Comparison of ENCODE assay signal across 18 cellular contexts in genomic region chr5:14081791-14082190, GRCh38.
A peak's percentile ranks its signal among the peaks of the same experiment; 100 is the strongest.
DNase-seq lines count a peak whose midpoint lies in the region; ATAC-seq, FAIRE-seq and TF ChIP-seq lines count a peak whose summit lies in the region.
"Had no signal": no experiment of that assay in that cellular context is flagged by ENCODE, and none has a peak within 500 bp of the region (broad histone marks: within the 10 kb centered on the region; RNA-seq: fewer than 3 reads in every experiment).

No MANE protein-coding gene starts in this region.

- no peaks in the 10 kb centered on the region for H3K4me1 ChIP-seq in K562 (replicated peaks in 1 of 2; ENCODE audit: control insufficient read depth in 2 of 2, insufficient read depth in 2 of 2, low read length in 2 of 2)
- H3K4me1 ChIP-seq: Caco-2 had no signal

- H3K27ac ChIP-seq in K562 (ENCODE audit: extremely low read depth, low read depth, low read length), result no peak overlapping the region

- ATAC-seq in K562, result no peak
- ATAC-seq: GM12878, GM23338 had no signal

- H3K27me3 Mint-ChIP-seq in nephron progenitor cell (ENCODE audit: low read depth, poor library complexity), result peaks cover 8% of the 10 kb centered on the region

- TF ChIP-seq RAD21 in Ishikawa (IDR thresholded peaks at IDR 0.05; ENCODE audit: low read depth) (no peak), K562 (CRISPR knock-in tag; conservative IDR thresholded peaks at IDR 0.05 in 1 of 2, IDR thresholded peaks at IDR 0.05 in 1 of 2) (no peak)

- H3K9ac ChIP-seq in K562 (ENCODE audit: insufficient read depth in 1 of 2, low read depth in 2 of 2, low read length in 2 of 2), result no peak overlapping the region

- in situ Hi-C loops in K562 (cut with MboI), result no loop called here

- H3K4me2 ChIP-seq in K562 (ENCODE audit: insufficient read depth, low read length), result no peak overlapping the region
- H3K4me2 ChIP-seq: GM23338 had no signal

- no TSS peak for BruUV-seq in K562 (replicated peaks; lab: Mats Ljungman, UMichigan)

- H3K9me3 Mint-ChIP-seq in nephron progenitor cell, result no peaks in the 10 kb centered on the region
- H3K9me3 Mint-ChIP-seq: GM23338 had no signal

- no peak for TF ChIP-seq EP300 in Ishikawa (IDR thresholded peaks at IDR 0.05; ENCODE audit: borderline replicate concordance)
- TF ChIP-seq EP300 in K562 (IDR thresholded peaks at IDR 0.05; ENCODE audit: low read length), result no peak

- H3K4me3 Mint-ChIP-seq in nephron progenitor cell, result no peak overlapping the region
- H3K4me3 Mint-ChIP-seq: CD14-positive monocyte, GM23338 had no signal

- H3K79me2 ChIP-seq in K562 (ENCODE audit: control insufficient read depth, insufficient read depth, low read length), result no peaks in the 10 kb centered on the region

- POLR2A ChIA-PET in K562 (lab: Yijun Ruan, JAX), result no interaction called here

- no peak for TF ChIP-seq CTCF in AG10803 (conservative IDR thresholded peaks at IDR 0.05; ENCODE audit: low read length)
- TF ChIP-seq CTCF in K562 (IDR thresholded peaks at IDR 0.05 in 2 of 3, conservative IDR thresholded peaks at IDR 0.05 in 1 of 3; ENCODE audit: insufficient read depth in 2 of 3, low read depth in 1 of 3, low read length in 3 of 3), result no peak
- no peak for TF ChIP-seq CTCF in fibroblast of pulmonary artery (IDR thresholded peaks at IDR 0.05; ENCODE audit: low read length, missing control alignments)
- no peak for TF ChIP-seq CTCF in nephron progenitor cell (IDR thresholded peaks at IDR 0.05)

- H2AFZ ChIP-seq in K562 (ENCODE audit: low read depth, low read length), result no peak overlapping the region
- H2AFZ ChIP-seq: GM23338 had no signal

- no peak for FAIRE-seq in K562 (lab: Jason Lieb, UNC)
- FAIRE-seq: GM12878, GM18507, RCC 7860 had no signal

- no peaks in the 10 kb centered on the region for H3K9me3 ChIP-seq in K562 (replicated peaks; ENCODE audit: control insufficient read depth, insufficient read depth, low read depth, low read length)
- H3K9me3 ChIP-seq: Caco-2 had no signal

- H3K27ac Mint-ChIP-seq in nephron progenitor cell, result no peak overlapping the region
- H3K27ac Mint-ChIP-seq: CD14-positive monocyte, GM23338 had no signal

- no peaks in the 10 kb centered on the region for H3K9me1 ChIP-seq in K562 (ENCODE audit: control insufficient read depth, insufficient read depth, low read length)

- DNase-seq in AG10803 (ENCODE audit: low read depth) (peak; percentile 41), K562 (ENCODE audit: extremely low read depth in 1 of 4, low spot score in 3 of 4) (no peak), fibroblast of pulmonary artery (ENCODE audit: low read depth) (peak; percentile 60), C1 segment of cervical spinal cord (lab: John Stamatoyannopoulos, UW) (no peak), SK-N-DZ (ENCODE audit: low spot score) (no peak), nephron progenitor cell (no peak), NCI-H345 treated with DMSO at 0.1 percent for 48 hours (lab: John Stamatoyannopoulos, UW; ENCODE audit: unreplicated experiment) (no peak)
- DNase-seq: Caco-2, NCI-H1048, NCI-H345, NCI-H69, SIG-M5 had no signal

- 0% methylated on average over 1 of the region's 1 CpG for WGBS in K562 (ENCODE audit: insufficient coverage, low coverage, missing lambda C conversion rate)

- TF ChIP-seq POLR2A in K562 (conservative IDR thresholded peaks at IDR 0.05), result no peak

- no peaks in the 10 kb centered on the region for H3K36me3 Mint-ChIP-seq in nephron progenitor cell (ENCODE audit: low read depth)
- H3K36me3 Mint-ChIP-seq: CD14-positive monocyte had no signal

- H3K4me3 ChIP-seq in AG10803 (ENCODE audit: low read length) (no peak overlapping the region), K562 (no peak overlapping the region), fibroblast of pulmonary artery (replicated peaks; ENCODE audit: low read depth, low read length) (no peak overlapping the region)
- H3K4me3 ChIP-seq: GM12878, GM23338 had no signal

- H3K4me1 Mint-ChIP-seq in nephron progenitor cell, result no peaks in the 10 kb centered on the region
- H3K4me1 Mint-ChIP-seq: CD14-positive monocyte, GM23338 had no signal

- intact Hi-C loops in K562 (cut with micrococcal nuclease), result loop anchor here (10.0 kb wide), 1 partner anchor 87 kb away; no protein-coding TSS in a partner anchor

- H4K20me1 ChIP-seq in K562 (replicated peaks; ENCODE audit: control insufficient read depth, insufficient read depth, low read length), result no peaks in the 10 kb centered on the region

- H3K36me3 ChIP-seq in K562 (ENCODE audit: control insufficient read depth, insufficient read depth, low read length), result no peaks in the 10 kb centered on the region

- H3K27me3 ChIP-seq in K562 (ENCODE audit: control insufficient read depth in 2 of 2, insufficient read depth in 2 of 2, low read length in 2 of 2), result peaks cover under 1 to 13% of the 10 kb centered on the region in 2 experiments; a peak in 3 of 5 replicates

- CTCF ChIA-PET in K562 (lab: Yijun Ruan, JAX; ENCODE audit: low intra/inter-chr PET ratio), result no interaction called here

TF ChIP-seq in Ishikawa, 13 proteins besides CTCF, POLR2A, EP300 and RAD21:
- TF ChIP-seq FOXM1 (IDR thresholded peaks at IDR 0.05; ENCODE audit: borderline replicate concordance, low read depth) (no peak), NFIC (IDR thresholded peaks at IDR 0.05) (peak; percentile 74), TAF1 (IDR thresholded peaks at IDR 0.05; ENCODE audit: low read depth) (no peak), USF1 (IDR thresholded peaks at IDR 0.05) (0 out of 2 replicates have a peak, but pooled peaks have one; percentile 12)

TF ChIP-seq in K562, 482 proteins besides CTCF, POLR2A, EP300 and RAD21:
- TF ChIP-seq ZBED1 (IDR thresholded peaks at IDR 0.05), result no peak
- TF ChIP-seq NFIC (IDR thresholded peaks at IDR 0.05), result peak; percentile 22; the same call in 1 of the 2 replicates
TF ChIP-seq in K562: peak in this region for 1.

Comparison
In these comparisons a context has a peak if more than half of its experiments do, and no peak if none do; other contexts are left out.
1. DNase-seq: peak in AG10803 (single experiment) and fibroblast of pulmonary artery (single experiment); none in K562 (0 of 4), C1 segment of cervical spinal cord (0 of 14), SK-N-DZ (single experiment), nephron progenitor cell (single experiment) and NCI-H345 treated with DMSO at 0.1 percent for 48 hours (single experiment).